ENCODE assay signal across 3 cellular contexts in genomic region chr9:75333624-75334023, GRCh38.
TF ChIP-seq lines count a peak whose summit lies in the region.

No MANE protein-coding gene starts in this region.

TF ChIP-seq in SK-N-SH, 30 proteins besides CTCF, POLR2A, EP300 and RAD21 (continued from another document):
- TF ChIP-seq MAX (IDR thresholded peaks at IDR 0.05; ENCODE audit: low read depth) (no peak), RXRA (IDR thresholded peaks at IDR 0.05; ENCODE audit: borderline replicate concordance, low read depth) (no peak), YY1 (IDR thresholded peaks at IDR 0.05; ENCODE audit: low read depth) (no peak), RCOR1 (IDR thresholded peaks at IDR 0.05; ENCODE audit: low read length) (no peak), TAF1 (IDR thresholded peaks at IDR 0.05; ENCODE audit: borderline replicate concordance, low read depth, low read length) (no peak), SMC3 (IDR thresholded peaks at IDR 0.05; ENCODE audit: low read depth, low read length) (no peak)

TF ChIP-seq in SK-N-SH treated with all-trans-retinoic acid at 6 μM for 48 hours, 23 proteins besides CTCF, POLR2A, EP300 and RAD21 (continued from another document):
- TF ChIP-seq, protein P1, sequence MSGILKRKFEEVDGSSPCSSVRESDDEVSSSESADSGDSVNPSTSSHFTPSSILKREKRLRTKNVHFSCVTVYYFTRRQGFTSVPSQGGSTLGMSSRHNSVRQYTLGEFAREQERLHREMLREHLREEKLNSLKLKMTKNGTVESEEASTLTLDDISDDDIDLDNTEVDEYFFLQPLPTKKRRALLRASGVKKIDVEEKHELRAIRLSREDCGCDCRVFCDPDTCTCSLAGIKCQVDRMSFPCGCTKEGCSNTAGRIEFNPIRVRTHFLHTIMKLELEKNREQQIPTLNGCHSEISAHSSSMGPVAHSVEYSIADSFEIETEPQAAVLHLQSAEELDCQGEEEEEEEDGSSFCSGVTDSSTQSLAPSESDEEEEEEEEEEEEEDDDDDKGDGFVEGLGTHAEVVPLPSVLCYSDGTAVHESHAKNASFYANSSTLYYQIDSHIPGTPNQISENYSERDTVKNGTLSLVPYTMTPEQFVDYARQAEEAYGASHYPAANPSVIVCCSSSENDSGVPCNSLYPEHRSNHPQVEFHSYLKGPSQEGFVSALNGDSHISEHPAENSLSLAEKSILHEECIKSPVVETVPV (CRISPR knock-in tag; IDR thresholded peaks at IDR 0.05), result no peak
- TF ChIP-seq ARNTL (CRISPR knock-in tag; IDR thresholded peaks at IDR 0.05; ENCODE audit: borderline replicate concordance, low read depth), result no peak
- no peak for TF ChIP-seq TSHZ2 (CRISPR knock-in tag; IDR thresholded peaks at IDR 0.05)
- no peak for TF ChIP-seq ZNF70 (CRISPR knock-in tag; IDR thresholded peaks at IDR 0.05)
- TF ChIP-seq ZFP30 (CRISPR knock-in tag; IDR thresholded peaks at IDR 0.05), result no peak
- no peak for TF ChIP-seq ZC3H10 (CRISPR knock-in tag; IDR thresholded peaks at IDR 0.05)
- no peak for TF ChIP-seq RARB (CRISPR knock-in tag; IDR thresholded peaks at IDR 0.05)
- TF ChIP-seq ZFP3 (CRISPR knock-in tag; IDR thresholded peaks at IDR 0.05), result no peak
- TF ChIP-seq TOX (CRISPR knock-in tag; IDR thresholded peaks at IDR 0.05; ENCODE audit: borderline replicate concordance), result no peak
- TF ChIP-seq GLIS3 (CRISPR knock-in tag; IDR thresholded peaks at IDR 0.05), result no peak
- TF ChIP-seq, protein P2, sequence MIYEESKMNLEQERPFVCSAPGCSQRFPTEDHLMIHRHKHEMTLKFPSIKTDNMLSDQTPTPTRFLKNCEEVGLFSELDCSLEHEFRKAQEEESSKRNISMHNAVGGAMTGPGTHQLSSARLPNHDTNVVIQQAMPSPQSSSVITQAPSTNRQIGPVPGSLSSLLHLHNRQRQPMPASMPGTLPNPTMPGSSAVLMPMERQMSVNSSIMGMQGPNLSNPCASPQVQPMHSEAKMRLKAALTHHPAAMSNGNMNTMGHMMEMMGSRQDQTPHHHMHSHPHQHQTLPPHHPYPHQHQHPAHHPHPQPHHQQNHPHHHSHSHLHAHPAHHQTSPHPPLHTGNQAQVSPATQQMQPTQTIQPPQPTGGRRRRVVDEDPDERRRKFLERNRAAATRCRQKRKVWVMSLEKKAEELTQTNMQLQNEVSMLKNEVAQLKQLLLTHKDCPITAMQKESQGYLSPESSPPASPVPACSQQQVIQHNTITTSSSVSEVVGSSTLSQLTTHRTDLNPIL (CRISPR knock-in tag; IDR thresholded peaks at IDR 0.05; ENCODE audit: low read depth), result no peak
- no peak for TF ChIP-seq PPARA (CRISPR knock-in tag; IDR thresholded peaks at IDR 0.05; ENCODE audit: borderline replicate concordance)
- no peak for TF ChIP-seq OSR1 (CRISPR knock-in tag; IDR thresholded peaks at IDR 0.05)
- TF ChIP-seq BACH2 (CRISPR knock-in tag; IDR thresholded peaks at IDR 0.05; ENCODE audit: borderline replicate concordance), result no peak
- TF ChIP-seq, protein P3, sequence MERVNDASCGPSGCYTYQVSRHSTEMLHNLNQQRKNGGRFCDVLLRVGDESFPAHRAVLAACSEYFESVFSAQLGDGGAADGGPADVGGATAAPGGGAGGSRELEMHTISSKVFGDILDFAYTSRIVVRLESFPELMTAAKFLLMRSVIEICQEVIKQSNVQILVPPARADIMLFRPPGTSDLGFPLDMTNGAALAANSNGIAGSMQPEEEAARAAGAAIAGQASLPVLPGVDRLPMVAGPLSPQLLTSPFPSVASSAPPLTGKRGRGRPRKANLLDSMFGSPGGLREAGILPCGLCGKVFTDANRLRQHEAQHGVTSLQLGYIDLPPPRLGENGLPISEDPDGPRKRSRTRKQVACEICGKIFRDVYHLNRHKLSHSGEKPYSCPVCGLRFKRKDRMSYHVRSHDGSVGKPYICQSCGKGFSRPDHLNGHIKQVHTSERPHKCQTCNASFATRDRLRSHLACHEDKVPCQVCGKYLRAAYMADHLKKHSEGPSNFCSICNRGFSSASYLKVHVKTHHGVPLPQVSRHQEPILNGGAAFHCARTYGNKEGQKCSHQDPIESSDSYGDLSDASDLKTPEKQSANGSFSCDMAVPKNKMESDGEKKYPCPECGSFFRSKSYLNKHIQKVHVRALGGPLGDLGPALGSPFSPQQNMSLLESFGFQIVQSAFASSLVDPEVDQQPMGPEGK (CRISPR knock-in tag; IDR thresholded peaks at IDR 0.05; ENCODE audit: borderline replicate concordance), result no peak
- TF ChIP-seq SNAI2 (CRISPR knock-in tag; IDR thresholded peaks at IDR 0.05), result no peak
- no peak for TF ChIP-seq CSDC2 (CRISPR knock-in tag; IDR thresholded peaks at IDR 0.05)
- TF ChIP-seq ZNF565 (CRISPR knock-in tag; conservative IDR thresholded peaks at IDR 0.05; ENCODE audit: low read depth), result no peak

TF ChIP-seq in liver, 16 proteins besides CTCF, POLR2A, EP300 and RAD21 (continued from another document):
- TF ChIP-seq, protein P4, sequence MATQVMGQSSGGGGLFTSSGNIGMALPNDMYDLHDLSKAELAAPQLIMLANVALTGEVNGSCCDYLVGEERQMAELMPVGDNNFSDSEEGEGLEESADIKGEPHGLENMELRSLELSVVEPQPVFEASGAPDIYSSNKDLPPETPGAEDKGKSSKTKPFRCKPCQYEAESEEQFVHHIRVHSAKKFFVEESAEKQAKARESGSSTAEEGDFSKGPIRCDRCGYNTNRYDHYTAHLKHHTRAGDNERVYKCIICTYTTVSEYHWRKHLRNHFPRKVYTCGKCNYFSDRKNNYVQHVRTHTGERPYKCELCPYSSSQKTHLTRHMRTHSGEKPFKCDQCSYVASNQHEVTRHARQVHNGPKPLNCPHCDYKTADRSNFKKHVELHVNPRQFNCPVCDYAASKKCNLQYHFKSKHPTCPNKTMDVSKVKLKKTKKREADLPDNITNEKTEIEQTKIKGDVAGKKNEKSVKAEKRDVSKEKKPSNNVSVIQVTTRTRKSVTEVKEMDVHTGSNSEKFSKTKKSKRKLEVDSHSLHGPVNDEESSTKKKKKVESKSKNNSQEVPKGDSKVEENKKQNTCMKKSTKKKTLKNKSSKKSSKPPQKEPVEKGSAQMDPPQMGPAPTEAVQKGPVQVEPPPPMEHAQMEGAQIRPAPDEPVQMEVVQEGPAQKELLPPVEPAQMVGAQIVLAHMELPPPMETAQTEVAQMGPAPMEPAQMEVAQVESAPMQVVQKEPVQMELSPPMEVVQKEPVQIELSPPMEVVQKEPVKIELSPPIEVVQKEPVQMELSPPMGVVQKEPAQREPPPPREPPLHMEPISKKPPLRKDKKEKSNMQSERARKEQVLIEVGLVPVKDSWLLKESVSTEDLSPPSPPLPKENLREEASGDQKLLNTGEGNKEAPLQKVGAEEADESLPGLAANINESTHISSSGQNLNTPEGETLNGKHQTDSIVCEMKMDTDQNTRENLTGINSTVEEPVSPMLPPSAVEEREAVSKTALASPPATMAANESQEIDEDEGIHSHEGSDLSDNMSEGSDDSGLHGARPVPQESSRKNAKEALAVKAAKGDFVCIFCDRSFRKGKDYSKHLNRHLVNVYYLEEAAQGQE (IDR thresholded peaks at IDR 0.05), result no peak
- TF ChIP-seq RXRA (IDR thresholded peaks at IDR 0.05) (no peak), GABPA (IDR thresholded peaks at IDR 0.05 in 1 of 2, conservative IDR thresholded peaks at IDR 0.05 in 1 of 2) (no peak), FOXA1 (IDR thresholded peaks at IDR 0.05) (no peak), MAX (IDR thresholded peaks at IDR 0.05) (no peak), YY1 (IDR thresholded peaks at IDR 0.05) (no peak), EGR1 (IDR thresholded peaks at IDR 0.05; ENCODE audit: low read depth in 2 of 2) (no peak), FOXA2 (IDR thresholded peaks at IDR 0.05) (no peak), HNF4G (IDR thresholded peaks at IDR 0.05) (no peak)
- TF ChIP-seq, protein P5, sequence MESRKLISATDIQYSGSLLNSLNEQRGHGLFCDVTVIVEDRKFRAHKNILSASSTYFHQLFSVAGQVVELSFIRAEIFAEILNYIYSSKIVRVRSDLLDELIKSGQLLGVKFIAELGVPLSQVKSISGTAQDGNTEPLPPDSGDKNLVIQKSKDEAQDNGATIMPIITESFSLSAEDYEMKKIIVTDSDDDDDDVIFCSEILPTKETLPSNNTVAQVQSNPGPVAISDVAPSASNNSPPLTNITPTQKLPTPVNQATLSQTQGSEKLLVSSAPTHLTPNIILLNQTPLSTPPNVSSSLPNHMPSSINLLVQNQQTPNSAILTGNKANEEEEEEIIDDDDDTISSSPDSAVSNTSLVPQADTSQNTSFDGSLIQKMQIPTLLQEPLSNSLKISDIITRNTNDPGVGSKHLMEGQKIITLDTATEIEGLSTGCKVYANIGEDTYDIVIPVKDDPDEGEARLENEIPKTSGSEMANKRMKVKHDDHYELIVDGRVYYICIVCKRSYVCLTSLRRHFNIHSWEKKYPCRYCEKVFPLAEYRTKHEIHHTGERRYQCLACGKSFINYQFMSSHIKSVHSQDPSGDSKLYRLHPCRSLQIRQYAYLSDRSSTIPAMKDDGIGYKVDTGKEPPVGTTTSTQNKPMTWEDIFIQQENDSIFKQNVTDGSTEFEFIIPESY (IDR thresholded peaks at IDR 0.05), result no peak
